1 cellular context compared by ENCODE assay signal in the genomic region with DNA sequence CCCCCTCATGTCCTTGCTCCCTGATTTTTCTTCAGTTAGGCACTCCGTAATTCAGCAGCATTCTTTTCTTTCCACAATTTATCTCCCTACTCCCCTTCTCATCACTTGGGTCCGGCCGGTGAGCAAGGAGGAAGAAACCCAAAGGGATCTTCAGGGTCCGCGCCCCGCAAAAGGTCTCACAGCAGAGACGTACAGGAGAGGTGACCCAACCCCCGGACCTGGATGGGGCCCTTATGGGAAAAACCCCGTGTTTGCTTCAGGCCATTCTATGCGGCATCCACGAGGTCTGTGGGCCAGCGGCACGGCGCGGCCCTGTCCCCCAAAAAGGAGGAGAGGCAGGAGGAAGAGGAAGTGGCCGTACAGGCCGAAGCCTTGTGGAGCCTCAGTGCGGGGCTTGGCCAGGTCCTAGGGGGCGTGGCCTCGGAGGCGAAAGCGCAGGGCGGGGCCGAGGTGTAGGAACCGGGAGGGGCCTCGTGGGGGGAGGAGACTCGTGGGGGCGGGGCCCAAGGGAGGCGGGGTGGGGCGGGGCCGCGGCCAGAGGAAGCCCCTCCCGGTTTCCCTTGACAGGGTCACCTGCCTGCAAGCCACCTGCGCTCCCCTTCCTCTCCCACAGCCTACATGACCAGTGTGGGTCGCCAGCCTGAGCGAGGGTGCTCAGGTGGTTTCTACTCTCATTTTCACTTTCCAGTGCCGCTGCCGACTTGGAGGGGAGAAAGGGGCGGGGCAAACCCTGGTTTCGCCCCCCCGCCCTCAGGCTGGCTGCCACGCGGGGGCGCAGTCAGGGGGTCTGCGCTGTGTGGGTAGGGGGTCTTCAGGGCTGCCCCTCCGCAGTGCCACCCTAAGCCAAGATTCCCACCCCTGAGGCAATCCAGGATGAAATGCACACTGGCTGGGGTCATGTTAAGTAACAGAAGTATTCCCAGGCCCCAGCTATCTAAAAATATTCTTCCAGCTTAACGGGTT.
TF ChIP-seq lines count a peak whose summit lies in the region.

No MANE protein-coding gene starts in this region.

TF ChIP-seq in HepG2, 621 proteins besides CTCF, POLR2A, EP300 and RAD21 (continued from another document):
- TF ChIP-seq, protein P1, sequence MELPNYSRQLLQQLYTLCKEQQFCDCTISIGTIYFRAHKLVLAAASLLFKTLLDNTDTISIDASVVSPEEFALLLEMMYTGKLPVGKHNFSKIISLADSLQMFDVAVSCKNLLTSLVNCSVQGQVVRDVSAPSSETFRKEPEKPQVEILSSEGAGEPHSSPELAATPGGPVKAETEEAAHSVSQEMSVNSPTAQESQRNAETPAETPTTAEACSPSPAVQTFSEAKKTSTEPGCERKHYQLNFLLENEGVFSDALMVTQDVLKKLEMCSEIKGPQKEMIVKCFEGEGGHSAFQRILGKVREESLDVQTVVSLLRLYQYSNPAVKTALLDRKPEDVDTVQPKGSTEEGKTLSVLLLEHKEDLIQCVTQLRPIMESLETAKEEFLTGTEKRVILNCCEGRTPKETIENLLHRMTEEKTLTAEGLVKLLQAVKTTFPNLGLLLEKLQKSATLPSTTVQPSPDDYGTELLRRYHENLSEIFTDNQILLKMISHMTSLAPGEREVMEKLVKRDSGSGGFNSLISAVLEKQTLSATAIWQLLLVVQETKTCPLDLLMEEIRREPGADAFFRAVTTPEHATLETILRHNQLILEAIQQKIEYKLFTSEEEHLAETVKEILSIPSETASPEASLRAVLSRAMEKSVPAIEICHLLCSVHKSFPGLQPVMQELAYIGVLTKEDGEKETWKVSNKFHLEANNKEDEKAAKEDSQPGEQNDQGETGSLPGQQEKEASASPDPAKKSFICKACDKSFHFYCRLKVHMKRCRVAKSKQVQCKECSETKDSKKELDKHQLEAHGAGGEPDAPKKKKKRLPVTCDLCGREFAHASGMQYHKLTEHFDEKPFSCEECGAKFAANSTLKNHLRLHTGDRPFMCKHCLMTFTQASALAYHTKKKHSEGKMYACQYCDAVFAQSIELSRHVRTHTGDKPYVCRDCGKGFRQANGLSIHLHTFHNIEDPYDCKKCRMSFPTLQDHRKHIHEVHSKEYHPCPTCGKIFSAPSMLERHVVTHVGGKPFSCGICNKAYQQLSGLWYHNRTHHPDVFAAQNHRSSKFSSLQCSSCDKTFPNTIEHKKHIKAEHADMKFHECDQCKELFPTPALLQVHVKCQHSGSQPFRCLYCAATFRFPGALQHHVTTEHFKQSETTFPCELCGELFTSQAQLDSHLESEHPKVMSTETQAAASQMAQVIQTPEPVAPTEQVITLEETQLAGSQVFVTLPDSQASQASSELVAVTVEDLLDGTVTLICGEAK (IDR thresholded peaks at IDR 0.05), result no peak
- TF ChIP-seq, protein P1 (CRISPR knock-in tag; IDR thresholded peaks at IDR 0.05), result no peak
- TF ChIP-seq PTBP1 (IDR thresholded peaks at IDR 0.05; ENCODE audit: low read depth, low read length, poor library complexity, severe bottlenecking) (no peak), ZNF678 (CRISPR knock-in tag; IDR thresholded peaks at IDR 0.05) (no peak), ATM (IDR thresholded peaks at IDR 0.05; ENCODE audit: borderline replicate concordance) (no peak), ZNF12 (CRISPR knock-in tag; IDR thresholded peaks at IDR 0.05) (no peak), NFE2L2 (IDR thresholded peaks at IDR 0.05; ENCODE audit: low read length) (no peak), ATAD3A (CRISPR knock-in tag; IDR thresholded peaks at IDR 0.05) (no peak), ZNF3 (CRISPR knock-in tag; IDR thresholded peaks at IDR 0.05) (no peak), RNF2 (conservative IDR thresholded peaks at IDR 0.05; ENCODE audit: low read depth) (no peak), ZNF274 (CRISPR knock-in tag; IDR thresholded peaks at IDR 0.05) (no peak), EED (CRISPR knock-in tag; IDR thresholded peaks at IDR 0.05) (no peak), PHF20 (CRISPR knock-in tag; IDR thresholded peaks at IDR 0.05) (peak; percentile 63; the same call in 1 of the 2 replicates), MBNL3 (CRISPR knock-in tag; conservative IDR thresholded peaks at IDR 0.05) (no peak), PLSCR1 (CRISPR knock-in tag; IDR thresholded peaks at IDR 0.05; ENCODE audit: borderline replicate concordance) (no peak)
- TF ChIP-seq, protein P2, sequence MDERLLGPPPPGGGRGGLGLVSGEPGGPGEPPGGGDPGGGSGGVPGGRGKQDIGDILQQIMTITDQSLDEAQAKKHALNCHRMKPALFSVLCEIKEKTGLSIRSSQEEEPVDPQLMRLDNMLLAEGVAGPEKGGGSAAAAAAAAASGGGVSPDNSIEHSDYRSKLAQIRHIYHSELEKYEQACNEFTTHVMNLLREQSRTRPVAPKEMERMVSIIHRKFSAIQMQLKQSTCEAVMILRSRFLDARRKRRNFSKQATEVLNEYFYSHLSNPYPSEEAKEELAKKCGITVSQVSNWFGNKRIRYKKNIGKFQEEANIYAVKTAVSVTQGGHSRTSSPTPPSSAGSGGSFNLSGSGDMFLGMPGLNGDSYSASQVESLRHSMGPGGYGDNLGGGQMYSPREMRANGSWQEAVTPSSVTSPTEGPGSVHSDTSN (CRISPR knock-in tag; IDR thresholded peaks at IDR 0.05), result no peak
